ENCODE assay signal across 20 cellular contexts in genomic region chr3:103919327-103919726, GRCh38.
"Had no signal": no experiment of that assay in that cellular context is flagged by ENCODE, and none has a peak within 500 bp of the region (broad histone marks: within the 10 kb centered on the region; RNA-seq: fewer than 3 reads in every experiment).

No MANE protein-coding gene starts in this region.

- H3K4me1 ChIP-seq: adrenal gland, breast epithelium, heart right ventricle, sigmoid colon, testis, upper lobe of left lung had no signal

- H3K4me3 ChIP-seq: adrenal gland, breast epithelium, coronary artery, heart right ventricle, sigmoid colon, testis, upper lobe of left lung had no signal

- DNase-seq: activated CD4-positive, alpha-beta T cell treated with anti-CD3 and anti-CD28 coated beads for 1 hour; activated CD4-positive, alpha-beta T cell treated with anti-CD3 and anti-CD28 coated beads, Interleukin-2, amount 50 U/mL, for 1 hour; activated CD8-positive, alpha-beta T cell treated with anti-CD3 and anti-CD28 coated beads, Interleukin-2, amount 10 ng/mL, durations not matched to agents 7 days and 5 days; activated gamma-delta T cell treated with Interleukin-2 at 50 U/mL for 16 hours; adrenal gland; heart right ventricle; islet precursor cell; left cardiac atrium; nephron progenitor cell; nucleus accumbens; sigmoid colon; stimulated activated CD4-positive, alpha-beta T cell treated with anti-CD3 and anti-CD28 coated beads, Interleukin-2, amount 100 ng/mL, for 48 hours; stimulated activated naive CD4-positive, alpha-beta T cell; T-helper 1 cell; testis; upper lobe of left lung had no signal

- H3K36me3 ChIP-seq: adrenal gland, breast epithelium, heart right ventricle, sigmoid colon, upper lobe of left lung had no signal

- H3K27me3 ChIP-seq: adrenal gland, breast epithelium, heart right ventricle, sigmoid colon, testis, upper lobe of left lung had no signal

- ATAC-seq: activated CD8-positive, alpha-beta T cell treated with anti-CD3 and anti-CD28 coated beads, Interleukin-2, amount 10 ng/mL, durations not matched to agents 7 days and 5 days; activated naive CD4-positive, alpha-beta T cell treated with anti-CD3 and anti-CD28 coated beads, Interleukin-2, amount 50 U/mL, for 72 hours; heart right ventricle; left cardiac atrium had no signal

- H3K9me3 ChIP-seq: adrenal gland, breast epithelium, sigmoid colon, testis, upper lobe of left lung had no signal

- H3K27ac ChIP-seq: adrenal gland, breast epithelium, coronary artery, epithelial cell of prostate, heart right ventricle, sigmoid colon, testis, upper lobe of left lung had no signal
